Comparison of ENCODE assay signal across 8 cellular contexts in the genomic region with DNA sequence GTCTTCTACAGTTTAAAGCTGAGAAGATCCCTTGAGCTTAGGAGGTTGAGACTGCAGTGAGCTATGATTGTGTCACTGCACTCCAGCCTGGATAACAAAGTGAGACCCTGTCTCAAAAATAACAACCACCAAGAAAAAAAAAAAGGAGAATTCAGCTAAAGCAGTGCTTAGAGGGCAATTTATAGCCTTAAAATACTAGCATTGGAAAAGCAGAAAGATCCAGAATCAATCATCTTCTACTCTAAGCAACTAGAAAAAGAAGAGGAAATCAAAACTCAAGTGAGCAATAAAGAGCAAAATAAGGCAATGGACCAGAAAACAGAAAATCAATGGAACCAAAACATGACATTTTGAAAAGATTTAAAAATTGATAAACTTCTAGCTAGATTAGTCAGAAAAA. TPM values are rescaled to one million over a fixed set of nuclear protein-coding genes. Genes with fewer than 3 reads are reported as not detected.
DNase-seq lines count a peak whose midpoint lies in the region; ATAC-seq and TF ChIP-seq lines count a peak whose summit lies in the region.

No MANE protein-coding gene starts in this region.

- H3K36me3 Mint-ChIP-seq in GM23338 (ENCODE audit: low read depth), result peaks cover 34% of the 10 kb centered on the region

- H3K4me3 Mint-ChIP-seq in GM23338, result peak overlapping the region; percentile 67

- peaks cover 10% of the 10 kb centered on the region; the same call in 1 of the 2 replicates for H3F3A ChIP-seq in GM23338 (replicated peaks; ENCODE audit: low read depth)

- peak overlapping the region; percentile 85 for H3K4me2 ChIP-seq in GM23338

- H3K4me1 Mint-ChIP-seq in GM23338, result peaks cover 6% of the 10 kb centered on the region

- peaks cover 10% of the 10 kb centered on the region; the same call in 1 of the 2 replicates for H3K4me1 ChIP-seq in GM23338 (ENCODE audit: insufficient read depth)

- peaks cover 34% of the 10 kb centered on the region for H3K79me2 ChIP-seq in GM23338 (replicated peaks; ENCODE audit: insufficient read depth)

- H3K36me3 ChIP-seq in GM23338 (ENCODE audit: insufficient read depth), result peaks cover 4% of the 10 kb centered on the region; the same call in 1 of the 2 replicates
- no peaks in the 10 kb centered on the region for H3K36me3 ChIP-seq in SK-N-MC (ENCODE audit: insufficient read depth, low read length)

- peaks cover 22% of the 10 kb centered on the region for H3K27me3 ChIP-seq in GM23338 (ENCODE audit: insufficient read depth)

- DNase-seq in GM23338 (ENCODE audit: low spot score) (no peak), SK-N-MC (ENCODE audit: low read depth, low spot score) (no peak), fibroblast of the aortic adventitia (ENCODE audit: low read depth) (no peak), skeletal muscle cell (ENCODE audit: low read depth) (no peak), GM03348 (ENCODE audit: low spot score) (no peak), kidney tubule cell (ENCODE audit: low spot score) (no peak), omental fat pad (ENCODE audit: low spot score) (no peak)

- H3K27me3 Mint-ChIP-seq in GM23338 (ENCODE audit: insufficient read depth, low read depth, poor library complexity), result peaks cover 11% of the 10 kb centered on the region

- no peak overlapping the region for H3K9ac ChIP-seq in SK-N-MC (ENCODE audit: insufficient read length)

- peaks cover 41% of the 10 kb centered on the region for H3K9me3 Mint-ChIP-seq in GM23338

- H3K9me3 ChIP-seq in SK-N-MC (ENCODE audit: low read depth, low read length), result no peaks in the 10 kb centered on the region

- TF ChIP-seq CTCF in GM23338 (conservative IDR thresholded peaks at IDR 0.05; ENCODE audit: low read depth in 2 of 2) (no peak), fibroblast of the aortic adventitia (IDR thresholded peaks at IDR 0.05; ENCODE audit: insufficient read depth, low read length) (no peak), omental fat pad (IDR thresholded peaks at IDR 0.05) (no peak)

- peaks cover 9% of the 10 kb centered on the region for H3K9me2 ChIP-seq in GM23338 (ENCODE audit: insufficient read depth)

- H3K4me3 ChIP-seq in GM23338 (peak overlapping the region; percentile 81), SK-N-MC (peak overlapping the region; percentile 84), fibroblast of the aortic adventitia (ENCODE audit: low read depth, low read length) (peak overlapping the region; percentile 86), skeletal muscle cell (ENCODE audit: low read depth, low read length) (peak overlapping the region; percentile 93)

- H4K20me1 ChIP-seq in GM23338 (replicated peaks; ENCODE audit: insufficient read depth), result peaks cover 7% of the 10 kb centered on the region; the same call in 1 of the 2 replicates

- H3K27ac Mint-ChIP-seq in GM23338, result no peak overlapping the region

- ATAC-seq in GM23338 (no peak), HG02973 (IDR thresholded peaks at IDR 0.05; ENCODE audit: unreplicated experiment) (no peak), omental fat pad (ENCODE audit: low FRiP score) (no peak)

- peak overlapping the region; percentile 88 for H2AFZ ChIP-seq in GM23338

- no peak overlapping the region for H3K27ac ChIP-seq in GM23338 (ENCODE audit: low read depth)
- no peak overlapping the region for H3K27ac ChIP-seq in SK-N-MC

TF ChIP-seq in GM23338, 12 proteins besides CTCF, POLR2A, EP300 and RAD21:
- TF ChIP-seq STAT1 (IDR thresholded peaks at IDR 0.05; ENCODE audit: unreplicated experiment) (no peak), ZNF331 (CRISPR knock-in tag; IDR thresholded peaks at IDR 0.05; ENCODE audit: low read depth) (no peak), POLR2AphosphoS5 (IDR thresholded peaks at IDR 0.05; ENCODE audit: low read depth) (no peak), JUNB (IDR thresholded peaks at IDR 0.05; ENCODE audit: unreplicated experiment) (no peak), ZNF114 (CRISPR knock-in tag; IDR thresholded peaks at IDR 0.05) (no peak)
- TF ChIP-seq, protein P1, sequence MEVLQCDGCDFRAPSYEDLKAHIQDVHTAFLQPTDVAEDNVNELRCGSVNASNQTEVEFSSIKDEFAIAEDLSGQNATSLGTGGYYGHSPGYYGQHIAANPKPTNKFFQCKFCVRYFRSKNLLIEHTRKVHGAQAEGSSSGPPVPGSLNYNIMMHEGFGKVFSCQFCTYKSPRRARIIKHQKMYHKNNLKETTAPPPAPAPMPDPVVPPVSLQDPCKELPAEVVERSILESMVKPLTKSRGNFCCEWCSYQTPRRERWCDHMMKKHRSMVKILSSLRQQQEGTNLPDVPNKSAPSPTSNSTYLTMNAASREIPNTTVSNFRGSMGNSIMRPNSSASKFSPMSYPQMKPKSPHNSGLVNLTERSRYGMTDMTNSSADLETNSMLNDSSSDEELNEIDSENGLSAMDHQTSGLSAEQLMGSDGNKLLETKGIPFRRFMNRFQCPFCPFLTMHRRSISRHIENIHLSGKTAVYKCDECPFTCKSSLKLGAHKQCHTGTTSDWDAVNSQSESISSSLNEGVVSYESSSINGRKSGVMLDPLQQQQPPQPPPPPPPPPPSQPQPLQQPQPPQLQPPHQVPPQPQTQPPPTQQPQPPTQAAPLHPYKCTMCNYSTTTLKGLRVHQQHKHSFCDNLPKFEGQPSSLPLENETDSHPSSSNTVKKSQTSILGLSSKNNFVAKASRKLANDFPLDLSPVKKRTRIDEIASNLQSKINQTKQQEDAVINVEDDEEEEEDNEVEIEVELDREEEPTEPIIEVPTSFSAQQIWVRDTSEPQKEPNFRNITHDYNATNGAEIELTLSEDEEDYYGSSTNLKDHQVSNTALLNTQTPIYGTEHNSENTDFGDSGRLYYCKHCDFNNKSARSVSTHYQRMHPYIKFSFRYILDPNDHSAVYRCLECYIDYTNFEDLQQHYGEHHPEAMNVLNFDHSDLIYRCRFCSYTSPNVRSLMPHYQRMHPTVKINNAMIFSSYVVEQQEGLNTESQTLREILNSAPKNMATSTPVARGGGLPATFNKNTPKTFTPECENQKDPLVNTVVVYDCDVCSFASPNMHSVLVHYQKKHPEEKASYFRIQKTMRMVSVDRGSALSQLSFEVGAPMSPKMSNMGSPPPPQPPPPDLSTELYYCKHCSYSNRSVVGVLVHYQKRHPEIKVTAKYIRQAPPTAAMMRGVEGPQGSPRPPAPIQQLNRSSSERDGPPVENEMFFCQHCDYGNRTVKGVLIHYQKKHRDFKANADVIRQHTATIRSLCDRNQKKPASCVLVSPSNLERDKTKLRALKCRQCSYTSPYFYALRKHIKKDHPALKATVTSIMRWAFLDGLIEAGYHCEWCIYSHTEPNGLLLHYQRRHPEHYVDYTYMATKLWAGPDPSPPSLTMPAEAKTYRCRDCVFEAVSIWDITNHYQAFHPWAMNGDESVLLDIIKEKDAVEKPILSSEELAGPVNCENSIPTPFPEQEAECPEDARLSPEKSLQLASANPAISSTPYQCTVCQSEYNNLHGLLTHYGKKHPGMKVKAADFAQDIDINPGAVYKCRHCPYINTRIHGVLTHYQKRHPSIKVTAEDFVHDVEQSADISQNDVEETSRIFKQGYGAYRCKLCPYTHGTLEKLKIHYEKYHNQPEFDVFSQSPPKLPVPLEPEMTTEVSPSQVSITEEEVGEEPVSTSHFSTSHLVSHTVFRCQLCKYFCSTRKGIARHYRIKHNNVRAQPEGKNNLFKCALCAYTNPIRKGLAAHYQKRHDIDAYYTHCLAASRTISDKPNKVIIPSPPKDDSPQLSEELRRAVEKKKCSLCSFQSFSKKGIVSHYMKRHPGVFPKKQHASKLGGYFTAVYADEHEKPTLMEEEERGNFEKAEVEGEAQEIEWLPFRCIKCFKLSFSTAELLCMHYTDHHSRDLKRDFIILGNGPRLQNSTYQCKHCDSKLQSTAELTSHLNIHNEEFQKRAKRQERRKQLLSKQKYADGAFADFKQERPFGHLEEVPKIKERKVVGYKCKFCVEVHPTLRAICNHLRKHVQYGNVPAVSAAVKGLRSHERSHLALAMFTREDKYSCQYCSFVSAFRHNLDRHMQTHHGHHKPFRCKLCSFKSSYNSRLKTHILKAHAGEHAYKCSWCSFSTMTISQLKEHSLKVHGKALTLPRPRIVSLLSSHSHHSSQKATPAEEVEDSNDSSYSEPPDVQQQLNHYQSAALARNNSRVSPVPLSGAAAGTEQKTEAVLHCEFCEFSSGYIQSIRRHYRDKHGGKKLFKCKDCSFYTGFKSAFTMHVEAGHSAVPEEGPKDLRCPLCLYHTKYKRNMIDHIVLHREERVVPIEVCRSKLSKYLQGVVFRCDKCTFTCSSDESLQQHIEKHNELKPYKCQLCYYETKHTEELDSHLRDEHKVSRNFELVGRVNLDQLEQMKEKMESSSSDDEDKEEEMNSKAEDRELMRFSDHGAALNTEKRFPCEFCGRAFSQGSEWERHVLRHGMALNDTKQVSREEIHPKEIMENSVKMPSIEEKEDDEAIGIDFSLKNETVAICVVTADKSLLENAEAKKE (CRISPR knock-in tag; IDR thresholded peaks at IDR 0.05), result no peak
- TF ChIP-seq, protein P2, sequence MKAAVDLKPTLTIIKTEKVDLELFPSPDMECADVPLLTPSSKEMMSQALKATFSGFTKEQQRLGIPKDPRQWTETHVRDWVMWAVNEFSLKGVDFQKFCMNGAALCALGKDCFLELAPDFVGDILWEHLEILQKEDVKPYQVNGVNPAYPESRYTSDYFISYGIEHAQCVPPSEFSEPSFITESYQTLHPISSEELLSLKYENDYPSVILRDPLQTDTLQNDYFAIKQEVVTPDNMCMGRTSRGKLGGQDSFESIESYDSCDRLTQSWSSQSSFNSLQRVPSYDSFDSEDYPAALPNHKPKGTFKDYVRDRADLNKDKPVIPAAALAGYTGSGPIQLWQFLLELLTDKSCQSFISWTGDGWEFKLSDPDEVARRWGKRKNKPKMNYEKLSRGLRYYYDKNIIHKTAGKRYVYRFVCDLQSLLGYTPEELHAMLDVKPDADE (IDR thresholded peaks at IDR 0.05), result no peak
TF ChIP-seq in GM23338: peak in this region for 0.

RNA-seq across cellular contexts. Expression of a gene that starts 0.6 kb away (rescaled TPM):
- 21.4 and 23.4 TPM in 2 replicates for total RNA-seq in GM23338 (2014; rRNA removed; shearing (Covaris generic))
- polyA plus RNA-seq in GM23338 (2016; fragmentation: Nextera tagmentation; extraction: Ambion mirVana), result 5.1 and 6.7 TPM in 2 replicates
- total RNA-seq in fibroblast of the aortic adventitia (ENCODE audit: low replicate concordance) (21.2 and 34.3 TPM in 2 replicates), omental fat pad (10 to 100 TPM in 3 of 4 donors, 1 to 10 TPM in 1; 8.0 to 16.6 (median 15.0) TPM)
